ENCODE assay signal across 1 cellular context in genomic region chr14:49970474-49971147, GRCh38.
TF ChIP-seq lines count a peak whose summit lies in the region.

No MANE protein-coding gene starts in this region.

TF ChIP-seq in K562, 482 proteins besides CTCF, POLR2A, EP300 and RAD21 (continued from another document and continues in another):
- TF ChIP-seq PKNOX1 (IDR thresholded peaks at IDR 0.05) (peak; percentile 24; the same call in 1 of the 2 replicates), MITF (IDR thresholded peaks at IDR 0.05) (peak; percentile 45; the same call in 1 of the 2 replicates), MAFF (IDR thresholded peaks at IDR 0.05; ENCODE audit: low read length) (peak; percentile 84), ZNF274 (IDR thresholded peaks at IDR 0.05; ENCODE audit: borderline replicate concordance, low read depth, low read length) (no peak), MAFG (tag; conservative IDR thresholded peaks at IDR 0.05) (peak; percentile 90), KAT8 (IDR thresholded peaks at IDR 0.05; ENCODE audit: low read depth) (no peak), ADNP (tag; IDR thresholded peaks at IDR 0.05) (peak; percentile 18; the same call in 1 of the 2 replicates), RBFOX2 (IDR thresholded peaks at IDR 0.05; ENCODE audit: low read depth, low read length) (0 out of 2 replicates have a peak, but pooled peaks have one; percentile 20), NCOR1 (IDR thresholded peaks at IDR 0.05) (peak; percentile 91), ZNF589 (CRISPR knock-in tag; IDR thresholded peaks at IDR 0.05; ENCODE audit: low read depth) (peak; percentile 84), GMEB1 (CRISPR knock-in tag; IDR thresholded peaks at IDR 0.05) (no peak), PHF8 (IDR thresholded peaks at IDR 0.05; ENCODE audit: borderline replicate concordance, low read length) (peak; percentile 38; the same call in 1 of the 2 replicates), HDAC2 (IDR thresholded peaks at IDR 0.05) (peak; percentile 90), ZNF140 (CRISPR knock-in tag; IDR thresholded peaks at IDR 0.05) (no peak), STAT5A (IDR thresholded peaks at IDR 0.05; ENCODE audit: borderline replicate concordance, low read length) (peak; percentile 95), AFF1 (IDR thresholded peaks at IDR 0.05; ENCODE audit: low read depth in 1 of 2, partially characterized antibody in 2 of 2) (peak in 1 of 2 experiments; percentile 63), RNF2 (IDR thresholded peaks at IDR 0.05) (peak; percentile 74; the same call in 1 of the 2 replicates), CREB1 (IDR thresholded peaks at IDR 0.05) (peak; percentile 27; the same call in 1 of the 2 replicates), CREB1 (CRISPR knock-in tag; IDR thresholded peaks at IDR 0.05) (no peak), HDAC1 (IDR thresholded peaks at IDR 0.05) (peak; percentile 6 to 90; a peak in 3 of 4 replicates), TAL1 (IDR thresholded peaks at IDR 0.05) (peak; percentile 82), ZNF584 (CRISPR knock-in tag; IDR thresholded peaks at IDR 0.05; ENCODE audit: low read depth) (0 out of 2 replicates have a peak, but pooled peaks have one; percentile 36), FOSL1 (tag; conservative IDR thresholded peaks at IDR 0.05) (peak; percentile 54), ETV5 (CRISPR knock-in tag; IDR thresholded peaks at IDR 0.05; ENCODE audit: low read depth) (0 out of 2 replicates have a peak, but pooled peaks have one; percentile 21), ZNF511 (CRISPR knock-in tag; IDR thresholded peaks at IDR 0.05) (no peak), SMAD4 (CRISPR knock-in tag; conservative IDR thresholded peaks at IDR 0.05) (peak; percentile 91), CBFA2T2 (conservative IDR thresholded peaks at IDR 0.05) (peak; percentile 84), RBBP5 (IDR thresholded peaks at IDR 0.05; ENCODE audit: borderline replicate concordance, insufficient read depth, low read length, poor library complexity, severe bottlenecking) (peak; percentile 77), MYNN (IDR thresholded peaks at IDR 0.05) (peak; percentile 46; the same call in 1 of the 2 replicates), MYNN (CRISPR knock-in tag; IDR thresholded peaks at IDR 0.05) (no peak), SMARCC2 (IDR thresholded peaks at IDR 0.05; ENCODE audit: low read depth) (peak; percentile 75; the same call in 1 of the 2 replicates), DPF2 (IDR thresholded peaks at IDR 0.05) (peak; percentile 88), MTA1 (IDR thresholded peaks at IDR 0.05; ENCODE audit: borderline replicate concordance) (0 out of 2 replicates have a peak, but pooled peaks have one; percentile 14), ZNF316 (IDR thresholded peaks at IDR 0.05) (peak; percentile 98), ZBTB5 (IDR thresholded peaks at IDR 0.05) (peak; percentile 61; the same call in 1 of the 2 replicates), FOXK1 (CRISPR knock-in tag; IDR thresholded peaks at IDR 0.05; ENCODE audit: borderline replicate concordance) (0 out of 2 replicates have a peak, but pooled peaks have one; percentile 47), MNT (conservative IDR thresholded peaks at IDR 0.05) (0 out of 4 replicates have a peak, but pooled peaks of 1 of the 2 experiments have one; percentile 33), PYGO2 (tag; IDR thresholded peaks at IDR 0.05) (no peak), CEBPB (tag; IDR thresholded peaks at IDR 0.05) (peak; percentile 85), TBL1XR1 (IDR thresholded peaks at IDR 0.05; ENCODE audit: low read length in 2 of 2) (peak in 1 of 2 experiments; percentile 72; a peak in 2 of 4 replicates), PBX2 (CRISPR knock-in tag; IDR thresholded peaks at IDR 0.05; ENCODE audit: low read depth) (no peak), PBX2 (tag; conservative IDR thresholded peaks at IDR 0.05; ENCODE audit: low read depth) (peak; percentile 73), ZNF766 (CRISPR knock-in tag; conservative IDR thresholded peaks at IDR 0.05) (peak; percentile 78), ZBTB49 (CRISPR knock-in tag; IDR thresholded peaks at IDR 0.05; ENCODE audit: borderline replicate concordance) (no peak), NCOA1 (IDR thresholded peaks at IDR 0.05; ENCODE audit: low read depth) (peak; percentile 55; the same call in 1 of the 2 replicates), PML (IDR thresholded peaks at IDR 0.05; ENCODE audit: low read length) (0 out of 2 replicates have a peak, but pooled peaks have one; percentile 24), ZNF175 (CRISPR knock-in tag; IDR thresholded peaks at IDR 0.05; ENCODE audit: low read depth) (0 out of 2 replicates have a peak, but pooled peaks have one; percentile 63), KLF16 (IDR thresholded peaks at IDR 0.05) (peak; percentile 74; the same call in 1 of the 2 replicates), DACH1 (IDR thresholded peaks at IDR 0.05; ENCODE audit: partially characterized antibody) (peak; percentile 83), CBX3 (IDR thresholded peaks at IDR 0.05; ENCODE audit: borderline replicate concordance in 1 of 2, low read length in 2 of 2) (peak in 1 of 2 experiments; percentile 50; a peak in 1 of 3 replicates)
